8 cellular contexts compared by ENCODE assay signal in the genomic region with DNA sequence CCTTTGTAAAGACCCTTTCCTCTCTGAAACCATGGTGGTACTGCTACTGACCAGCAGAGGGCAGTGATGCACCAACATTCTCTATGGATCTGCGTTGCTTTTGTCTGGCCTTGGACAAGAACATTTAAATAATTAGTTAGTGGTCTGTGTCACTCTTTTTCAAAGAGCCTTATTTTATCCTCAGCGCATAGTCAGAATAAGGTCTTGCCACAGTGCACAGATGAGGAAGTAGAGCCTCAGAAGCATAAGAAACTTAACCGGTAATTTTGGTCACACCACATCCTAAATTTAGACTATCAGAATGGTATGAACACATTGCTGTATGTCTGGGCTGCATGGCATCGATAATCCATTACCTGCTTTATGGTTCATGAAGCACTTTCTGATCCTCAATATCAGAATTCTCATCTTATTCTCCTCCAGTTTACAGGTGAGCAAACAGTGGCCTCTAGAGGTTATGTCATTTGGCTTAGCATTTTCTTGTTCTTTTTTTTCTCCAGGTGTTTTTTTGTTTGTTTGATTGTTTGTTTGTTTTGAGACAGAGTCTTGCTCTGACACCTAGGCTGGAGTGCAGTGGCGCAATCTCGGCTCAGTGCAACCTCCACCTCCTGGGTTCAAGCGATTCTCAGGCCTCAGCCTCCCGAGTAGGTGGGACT. TPM values are rescaled to one million over a fixed set of nuclear protein-coding genes. Genes with fewer than 3 reads are reported as not detected.
DNase-seq lines count a peak whose midpoint lies in the region; ATAC-seq and TF ChIP-seq lines count a peak whose summit lies in the region.

No MANE protein-coding gene starts in this region.

- no peak overlapping the region for H3K4me3 Mint-ChIP-seq in WTC11
- H3K4me3 Mint-ChIP-seq in central memory CD8-positive, alpha-beta T cell, result no peak overlapping the region

- no peak overlapping the region for H3K27ac Mint-ChIP-seq in WTC11
- H3K27ac Mint-ChIP-seq in central memory CD8-positive, alpha-beta T cell (ENCODE audit: low read depth), result no peak overlapping the region

- ATAC-seq in GM18870 (IDR thresholded peaks at IDR 0.05; ENCODE audit: unreplicated experiment) (peak; percentile 75), HG03097 (IDR thresholded peaks at IDR 0.05; ENCODE audit: low FRiP score, unreplicated experiment) (peak; percentile 81), WTC11 (peak; percentile 65), left colon (peak; percentile 79)
- ATAC-seq in central memory CD8-positive, alpha-beta T cell (replicated peaks; ENCODE audit: extremely low read depth, poor library complexity, severe bottlenecking), result peak; percentile 71

- DNase-seq in AG20443 (ENCODE audit: low spot score) (peak; percentile 71), NCI-H2196 treated with DMSO at 0.1 percent for 48 hours (lab: John Stamatoyannopoulos, UW; ENCODE audit: unreplicated experiment) (peak; percentile 28), WTC11 (ENCODE audit: low spot score) (peak; percentile 79), left colon (peak; percentile 31 to 75)
- peak; percentile 37 to 38 for DNase-seq in central memory CD8-positive, alpha-beta T cell (ENCODE audit: low spot score in 2 of 2)
- DNase-seq in stimulated activated CD4-positive, alpha-beta T cell treated with anti-CD3 and anti-CD28 coated beads, Interleukin-4, amount 100 ng/mL, for 24 hours, result peak; percentile 70

- no peaks in the 10 kb centered on the region for H3K36me3 Mint-ChIP-seq in WTC11
- peaks cover 1% of the 10 kb centered on the region for H3K36me3 Mint-ChIP-seq in central memory CD8-positive, alpha-beta T cell (ENCODE audit: insufficient read depth)

- CTCF ChIA-PET in WTC11 (lab: Charles Lee), result interaction anchor here (0.6 to 4.6 kb wide), 8 partner anchors 11 to 386 kb away, joined by 3 to 33 read pairs (median 4); no protein-coding TSS in a partner anchor

- peaks cover 4% of the 10 kb centered on the region; the same call in 1 of the 2 replicates for H3K9me3 Mint-ChIP-seq in WTC11
- no peaks in the 10 kb centered on the region for H3K9me3 Mint-ChIP-seq in central memory CD8-positive, alpha-beta T cell

- intact Hi-C loops in left colon (cut with DNase I, micrococcal nuclease), result loop anchor here in 1 of 2 donors (5.0 kb wide), 1 partner anchor 332 kb away; no protein-coding TSS in a partner anchor

- no peaks in the 10 kb centered on the region; the same call in 1 of the 2 replicates for H3K27me3 Mint-ChIP-seq in WTC11 (ENCODE audit: low read depth)
- H3K27me3 Mint-ChIP-seq in central memory CD8-positive, alpha-beta T cell, result no peaks in the 10 kb centered on the region

- POLR2A ChIA-PET in WTC11 (lab: Charles Lee), result no interaction called here

- peak; percentile 79 for TF ChIP-seq CTCF in WTC11 (IDR thresholded peaks at IDR 0.05)

- H3K4me1 Mint-ChIP-seq in WTC11, result peaks cover 6% of the 10 kb centered on the region
- H3K4me1 Mint-ChIP-seq in central memory CD8-positive, alpha-beta T cell, result peaks cover 10% of the 10 kb centered on the region

TF ChIP-seq in WTC11, 78 proteins besides CTCF, POLR2A, EP300 and RAD21:
- TF ChIP-seq, protein P1, sequence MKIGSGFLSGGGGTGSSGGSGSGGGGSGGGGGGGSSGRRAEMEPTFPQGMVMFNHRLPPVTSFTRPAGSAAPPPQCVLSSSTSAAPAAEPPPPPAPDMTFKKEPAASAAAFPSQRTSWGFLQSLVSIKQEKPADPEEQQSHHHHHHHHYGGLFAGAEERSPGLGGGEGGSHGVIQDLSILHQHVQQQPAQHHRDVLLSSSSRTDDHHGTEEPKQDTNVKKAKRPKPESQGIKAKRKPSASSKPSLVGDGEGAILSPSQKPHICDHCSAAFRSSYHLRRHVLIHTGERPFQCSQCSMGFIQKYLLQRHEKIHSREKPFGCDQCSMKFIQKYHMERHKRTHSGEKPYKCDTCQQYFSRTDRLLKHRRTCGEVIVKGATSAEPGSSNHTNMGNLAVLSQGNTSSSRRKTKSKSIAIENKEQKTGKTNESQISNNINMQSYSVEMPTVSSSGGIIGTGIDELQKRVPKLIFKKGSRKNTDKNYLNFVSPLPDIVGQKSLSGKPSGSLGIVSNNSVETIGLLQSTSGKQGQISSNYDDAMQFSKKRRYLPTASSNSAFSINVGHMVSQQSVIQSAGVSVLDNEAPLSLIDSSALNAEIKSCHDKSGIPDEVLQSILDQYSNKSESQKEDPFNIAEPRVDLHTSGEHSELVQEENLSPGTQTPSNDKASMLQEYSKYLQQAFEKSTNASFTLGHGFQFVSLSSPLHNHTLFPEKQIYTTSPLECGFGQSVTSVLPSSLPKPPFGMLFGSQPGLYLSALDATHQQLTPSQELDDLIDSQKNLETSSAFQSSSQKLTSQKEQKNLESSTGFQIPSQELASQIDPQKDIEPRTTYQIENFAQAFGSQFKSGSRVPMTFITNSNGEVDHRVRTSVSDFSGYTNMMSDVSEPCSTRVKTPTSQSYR (CRISPR knock-in tag; IDR thresholded peaks at IDR 0.05), result no peak
- TF ChIP-seq ATF1 (CRISPR knock-in tag; IDR thresholded peaks at IDR 0.05), result no peak
- TF ChIP-seq, protein P2, sequence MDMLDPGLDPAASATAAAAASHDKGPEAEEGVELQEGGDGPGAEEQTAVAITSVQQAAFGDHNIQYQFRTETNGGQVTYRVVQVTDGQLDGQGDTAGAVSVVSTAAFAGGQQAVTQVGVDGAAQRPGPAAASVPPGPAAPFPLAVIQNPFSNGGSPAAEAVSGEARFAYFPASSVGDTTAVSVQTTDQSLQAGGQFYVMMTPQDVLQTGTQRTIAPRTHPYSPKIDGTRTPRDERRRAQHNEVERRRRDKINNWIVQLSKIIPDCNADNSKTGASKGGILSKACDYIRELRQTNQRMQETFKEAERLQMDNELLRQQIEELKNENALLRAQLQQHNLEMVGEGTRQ (CRISPR knock-in tag; IDR thresholded peaks at IDR 0.05), result no peak
TF ChIP-seq in WTC11: peak in this region for 0.

RNA-seq across cellular contexts. Expression of a gene that starts 23.7 kb away (rescaled TPM):
- total RNA-seq in WTC11 (2021) (9.3 to 10.5 TPM (median 10.4 TPM) in 3 replicates), left colon (1 to 10 TPM; 4.8 to 5.1 TPM)

RNA-seq across cellular contexts. Expression of a gene that starts 52.1 kb away (rescaled TPM):
- total RNA-seq in WTC11 (2021) (17.6 to 18.6 TPM (median 18.3 TPM) in 3 replicates), left colon (1 to 10 TPM; 5.5 to 7.8 TPM)

Comparison
In these comparisons a context has a peak if more than half of its experiments do, and no peak if none do; other contexts are left out.
1. Peak in every context shown above with its lines: DNase-seq and ATAC-seq.
2. DNase-seq: peak in every context shown above with its lines; median percentile 79 in WTC11; 71 in AG20443; 70 in stimulated activated CD4-positive, alpha-beta T cell treated with anti-CD3 and anti-CD28 coated beads, Interleukin-4, amount 100 ng/mL, for 24 hours; 53 in left colon; 38 in central memory CD8-positive, alpha-beta T cell; 28 in NCI-H2196 treated with DMSO at 0.1 percent for 48 hours.